Comparison of ENCODE assay signal across 39 cellular contexts in the genomic region with DNA sequence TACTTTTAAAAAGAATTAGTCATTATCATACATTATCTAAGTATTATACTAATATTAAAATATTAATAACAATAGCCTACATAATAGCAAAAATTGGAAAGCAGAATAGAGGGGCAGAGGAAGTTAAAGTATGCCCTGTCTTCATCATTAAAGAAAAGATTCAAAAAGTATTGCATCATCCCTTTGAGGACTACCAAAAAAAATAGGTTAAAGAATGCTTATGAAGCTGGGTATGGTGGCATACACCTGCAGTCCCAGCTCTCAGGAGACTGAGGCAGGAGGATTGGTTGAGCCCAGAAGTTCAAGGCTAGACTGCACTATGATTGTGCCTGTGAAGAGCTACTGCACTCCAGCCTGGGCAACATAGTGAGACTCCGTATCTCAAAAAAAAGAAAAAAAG.
"Had no signal": no experiment of that assay in that cellular context is flagged by ENCODE, and none has a peak within 500 bp of the region (broad histone marks: within the 10 kb centered on the region; RNA-seq: fewer than 3 reads in every experiment).

No MANE protein-coding gene starts in this region.

- H3K36me3 ChIP-seq: adrenal gland, brain microvascular endothelial cell, breast epithelium had no signal

- H3K4me1 Mint-ChIP-seq: activated CD4-positive, alpha-beta memory T cell treated with anti-CD3 and anti-CD28 coated beads, Interleukin-2, amount 10 ng/mL, durations not matched to agents 7 days and 5 days; activated CD4-positive, alpha-beta T cell treated with anti-CD3 and anti-CD28 coated beads for 36 hours; activated CD4-positive, alpha-beta T cell treated with anti-CD3 and anti-CD28 coated beads, Interleukin-2, amount 10 ng/mL, durations not matched to agents 7 days and 5 days; activated CD8-positive, alpha-beta memory T cell treated with anti-CD3 and anti-CD28 coated beads, Interleukin-2, amount 10 ng/mL, durations not matched to agents 7 days and 5 days; activated naive CD8-positive, alpha-beta T cell treated with anti-CD3 and anti-CD28 coated beads for 36 hours; activated T-helper 17 cell treated with anti-CD3 and anti-CD28 coated beads, Interleukin-2, amount 50 U/mL, for 72 hours had no signal

- H3K9me3 ChIP-seq: adrenal gland, body of pancreas, breast epithelium had no signal

- H3K4me1 ChIP-seq: adrenal gland, body of pancreas, breast epithelium had no signal

- H3K36me3 Mint-ChIP-seq: activated CD8-positive, alpha-beta memory T cell treated with anti-CD3 and anti-CD28 coated beads, Interleukin-2, amount 10 ng/mL, durations not matched to agents 7 days and 5 days; activated naive CD4-positive, alpha-beta T cell treated with anti-CD3 and anti-CD28 coated beads, Interleukin-2, amount 50 U/mL, for 72 hours; activated naive CD8-positive, alpha-beta T cell treated with anti-CD3 and anti-CD28 coated beads for 36 hours had no signal

- H3K27ac ChIP-seq: adrenal gland, body of pancreas, brain microvascular endothelial cell, breast epithelium, VCaP had no signal

- H3K27me3 Mint-ChIP-seq: activated naive CD8-positive, alpha-beta T cell treated with anti-CD3 and anti-CD28 coated beads for 36 hours had no signal

- H3K4me3 ChIP-seq: adrenal gland, body of pancreas, breast epithelium had no signal

- H3K9me3 Mint-ChIP-seq: activated naive CD4-positive, alpha-beta T cell treated with anti-CD3 and anti-CD28 coated beads for 36 hours; activated naive CD4-positive, alpha-beta T cell treated with anti-CD3 and anti-CD28 coated beads, Interleukin-2, amount 50 U/mL, for 72 hours; activated naive CD8-positive, alpha-beta T cell treated with anti-CD3 and anti-CD28 coated beads for 36 hours; activated T-cell treated with anti-CD3 and anti-CD28 coated beads, Interleukin-2, amount 50 U/mL, for 4 hours; activated T-cell treated with anti-CD3 and anti-CD28 coated beads, Interleukin-2, amount 50 U/mL, for 72 hours; activated T-helper 1 cell treated with anti-CD3 and anti-CD28 coated beads, Interleukin-12 subunit alpha, Interleukin-12 subunit beta, Interleukin-2, Interleukin-4 antibody, amounts not matched to agents 30 ng/mL and 10 ng/mL and 1 ng/mL, durations not matched to agents 14 hours and 24 hours and 36 hours; activated T-helper 17 cell treated with anti-CD3 and anti-CD28 coated beads, Interleukin-2, amount 50 U/mL, for 72 hours; T-helper 2 cell treated with Interferon-gamma antibody and Interleukin-4, amounts not matched to agents 5 μg/mL and 100 μg/mL, for 36 hours had no signal

- H3K4me3 Mint-ChIP-seq: activated CD4-positive, alpha-beta memory T cell treated with anti-CD3 and anti-CD28 coated beads, Interleukin-2, amount 10 ng/mL, durations not matched to agents 7 days and 5 days; activated CD4-positive, alpha-beta T cell treated with anti-CD3 and anti-CD28 coated beads for 36 hours; activated CD4-positive, alpha-beta T cell treated with anti-CD3 and anti-CD28 coated beads, Interleukin-2, amount 10 ng/mL, durations not matched to agents 7 days and 5 days; activated CD8-positive, alpha-beta memory T cell treated with anti-CD3 and anti-CD28 coated beads, Interleukin-2, amount 10 ng/mL, durations not matched to agents 7 days and 5 days; activated CD8-positive, alpha-beta T cell treated with anti-CD3 and anti-CD28 coated beads, Interleukin-2, amount 10 ng/mL, durations not matched to agents 7 days and 5 days; activated naive CD4-positive, alpha-beta T cell treated with anti-CD3 and anti-CD28 coated beads for 36 hours; activated naive CD8-positive, alpha-beta T cell treated with anti-CD3 and anti-CD28 coated beads for 36 hours; activated T-cell treated with anti-CD3 and anti-CD28 coated beads, Interleukin-2, amount 50 U/mL, for 4 hours; activated T-cell treated with anti-CD3 and anti-CD28 coated beads, Interleukin-2, amount 50 U/mL, for 72 hours; activated T-helper 1 cell treated with anti-CD3 and anti-CD28 coated beads, Interleukin-12 subunit alpha, Interleukin-12 subunit beta, Interleukin-2, Interleukin-4 antibody, amounts not matched to agents 30 ng/mL and 10 ng/mL and 1 ng/mL, durations not matched to agents 14 hours and 24 hours and 36 hours; activated T-helper 17 cell treated with anti-CD3 and anti-CD28 coated beads, Interleukin-2, amount 50 U/mL, for 72 hours; T-helper 1 cell treated with Interleukin-12 subunit alpha and Interleukin-12 subunit beta and Interleukin-4 antibody, amounts not matched to agents 30 μg/mL and 1 μg/mL, for 36 hours; T-helper 2 cell treated with Interferon-gamma antibody and Interleukin-4, amounts not matched to agents 5 μg/mL and 100 μg/mL, for 36 hours had no signal

- H3K27ac Mint-ChIP-seq: activated CD4-positive, alpha-beta memory T cell treated with anti-CD3 and anti-CD28 coated beads, Interleukin-2, amount 10 ng/mL, durations not matched to agents 7 days and 5 days; activated CD4-positive, alpha-beta T cell treated with anti-CD3 and anti-CD28 coated beads for 36 hours; activated CD4-positive, alpha-beta T cell treated with anti-CD3 and anti-CD28 coated beads, Interleukin-2, amount 10 ng/mL, durations not matched to agents 7 days and 5 days; activated CD8-positive, alpha-beta memory T cell treated with anti-CD3 and anti-CD28 coated beads, Interleukin-2, amount 10 ng/mL, durations not matched to agents 7 days and 5 days; activated CD8-positive, alpha-beta T cell treated with anti-CD3 and anti-CD28 coated beads, Interleukin-2, amount 10 ng/mL, durations not matched to agents 7 days and 5 days; activated naive CD4-positive, alpha-beta T cell treated with anti-CD3 and anti-CD28 coated beads for 36 hours; activated naive CD4-positive, alpha-beta T cell treated with anti-CD3 and anti-CD28 coated beads, Interleukin-2, amount 50 U/mL, for 72 hours; activated naive CD8-positive, alpha-beta T cell treated with anti-CD3 and anti-CD28 coated beads for 36 hours; activated T-cell treated with anti-CD3 and anti-CD28 coated beads, Interleukin-2, amount 50 U/mL, for 72 hours; activated T-helper 1 cell treated with anti-CD3 and anti-CD28 coated beads, Interleukin-12 subunit alpha, Interleukin-12 subunit beta, Interleukin-2, Interleukin-4 antibody, amounts not matched to agents 30 ng/mL and 10 ng/mL and 1 ng/mL, durations not matched to agents 14 hours and 24 hours and 36 hours; activated T-helper 17 cell treated with anti-CD3 and anti-CD28 coated beads, Interleukin-2, amount 50 U/mL, for 72 hours; T-helper 1 cell treated with Interleukin-12 subunit alpha and Interleukin-12 subunit beta and Interleukin-4 antibody, amounts not matched to agents 30 μg/mL and 1 μg/mL, for 36 hours; T-helper 2 cell treated with Interferon-gamma antibody and Interleukin-4, amounts not matched to agents 5 μg/mL and 100 μg/mL, for 36 hours had no signal

- H3K27me3 ChIP-seq: adrenal gland, body of pancreas, brain microvascular endothelial cell, breast epithelium had no signal

- FAIRE-seq: astrocyte, TTC549 had no signal

- DNase-seq: activated CD4-positive, alpha-beta memory T cell treated with anti-CD3 and anti-CD28 coated beads, Interleukin-2, amount 10 ng/mL, durations not matched to agents 7 days and 5 days; activated CD4-positive, alpha-beta T cell treated with anti-CD3 and anti-CD28 coated beads for 1 hour; activated CD4-positive, alpha-beta T cell treated with anti-CD3 and anti-CD28 coated beads for 36 hours; activated CD4-positive, alpha-beta T cell treated with anti-CD3 and anti-CD28 coated beads for 48 hours; activated CD4-positive, alpha-beta T cell treated with anti-CD3 and anti-CD28 coated beads, Interleukin-2, amount 10 ng/mL, durations not matched to agents 7 days and 5 days; activated CD4-positive, alpha-beta T cell treated with anti-CD3 and anti-CD28 coated beads, Interleukin-2, amount 50 U/mL, for 48 hours; activated CD4-positive, CD25-positive, alpha-beta regulatory T cell; activated CD8-positive, alpha-beta memory T cell treated with anti-CD3 and anti-CD28 coated beads for 24 hours; activated CD8-positive, alpha-beta memory T cell treated with anti-CD3 and anti-CD28 coated beads, Interleukin-2, amount 10 ng/mL, durations not matched to agents 7 days and 5 days; activated CD8-positive, alpha-beta T cell treated with anti-CD3 and anti-CD28 coated beads, Interleukin-2, amount 10 ng/mL, durations not matched to agents 7 days and 5 days; activated effector memory CD4-positive, alpha-beta T cell treated with anti-CD3 and anti-CD28 coated beads, Interleukin-2, amount 50 U/mL, for 16 hours; activated gamma-delta T cell treated with Interleukin-2 at 50 U/mL for 16 hours; activated naive CD4-positive, alpha-beta T cell; activated naive CD4-positive, alpha-beta T cell treated with anti-CD3 and anti-CD28 coated beads for 36 hours; activated naive CD4-positive, alpha-beta T cell treated with anti-CD3 and anti-CD28 coated beads, Interleukin-2, amount 50 U/mL, for 16 hours; activated naive CD8-positive, alpha-beta T cell treated with anti-CD3 and anti-CD28 coated beads for 36 hours; activated T-cell treated with anti-CD3 and anti-CD28 coated beads for 4 hours; activated T-cell treated with anti-CD3 and anti-CD28 coated beads, Interleukin-2, amount 50 U/mL, for 1 hour; activated T-cell treated with anti-CD3 and anti-CD28 coated beads, Interleukin-2, amount 50 U/mL, for 4 hours; activated T-cell treated with anti-CD3 and anti-CD28 coated beads, Interleukin-2, amount 50 U/mL, for 72 hours; adrenal gland; amniotic stem cell; aorta; body of pancreas; brain microvascular endothelial cell; central memory CD4-positive, alpha-beta T cell; T-helper 1 cell; T-helper 2 cell; T-helper 9 cell had no signal

- ATAC-seq: activated CD4-positive, alpha-beta T cell treated with anti-CD3 and anti-CD28 coated beads for 36 hours; activated CD4-positive, CD25-positive, alpha-beta regulatory T cell treated with anti-CD3 and anti-CD28 coated beads, Interleukin-2, amount 50 U/mL, for 24 hours; activated CD8-positive, alpha-beta memory T cell treated with anti-CD3 and anti-CD28 coated beads, Interleukin-2, amount 10 ng/mL, durations not matched to agents 7 days and 5 days; activated CD8-positive, alpha-beta T cell treated with anti-CD3 and anti-CD28 coated beads, Interleukin-2, amount 10 ng/mL, durations not matched to agents 7 days and 5 days; activated naive CD4-positive, alpha-beta T cell treated with anti-CD3 and anti-CD28 coated beads, Interleukin-2, amount 50 U/mL, for 72 hours; activated T-cell treated with anti-CD3 and anti-CD28 coated beads, Interleukin-2, amount 50 U/mL, for 4 hours; activated T-cell treated with anti-CD3 and anti-CD28 coated beads, Interleukin-2, amount 50 U/mL, for 72 hours; activated T-helper 17 cell treated with anti-CD3 and anti-CD28 coated beads, Interleukin-2, amount 50 U/mL, for 72 hours; body of pancreas had no signal
